Comparison of ENCODE assay signal across 1 cellular context in genomic region chr6:19719691-19720127, GRCh38.
TF ChIP-seq lines count a peak whose summit lies in the region.

No MANE protein-coding gene starts in this region.

TF ChIP-seq in SK-N-SH, 30 proteins besides CTCF, POLR2A, EP300 and RAD21 (continued from another document):
- TF ChIP-seq TCF12 (IDR thresholded peaks at IDR 0.05) (peak; percentile 78), PBX3 (IDR thresholded peaks at IDR 0.05) (peak; percentile 60), TEAD4 (IDR thresholded peaks at IDR 0.05; ENCODE audit: borderline replicate concordance, insufficient read depth) (no peak; the same call in 1 of the 2 replicates), MAX (IDR thresholded peaks at IDR 0.05; ENCODE audit: low read depth) (peak; percentile 61)
TF ChIP-seq in SK-N-SH: peak in this region for 4.
